15 cellular contexts compared by ENCODE assay signal in the genomic region with DNA sequence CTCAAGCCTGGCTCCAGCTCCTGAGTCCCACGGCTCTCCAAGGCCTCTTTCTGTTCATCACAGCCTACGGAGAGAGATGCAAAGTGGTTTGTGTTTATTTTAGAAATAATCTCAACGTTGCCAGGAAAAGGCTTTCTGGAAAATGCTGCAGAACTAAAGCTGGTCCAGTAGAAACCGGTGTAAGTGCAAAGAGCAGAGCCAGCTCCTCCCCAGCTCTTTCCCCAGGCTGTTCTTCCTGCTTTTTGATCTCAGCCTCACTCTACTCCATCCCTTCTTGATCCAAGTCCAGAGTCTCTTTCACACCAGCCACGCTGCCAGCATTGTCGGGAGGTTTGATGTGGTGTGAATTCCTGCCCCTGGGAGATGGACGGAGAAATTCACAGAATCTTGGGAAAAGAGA.
DNase-seq lines count a peak whose midpoint lies in the region; ATAC-seq, FAIRE-seq and TF ChIP-seq lines count a peak whose summit lies in the region.
"Had no signal": no experiment of that assay in that cellular context is flagged by ENCODE, and none has a peak within 500 bp of the region (broad histone marks: within the 10 kb centered on the region; RNA-seq: fewer than 3 reads in every experiment).

No MANE protein-coding gene starts in this region.

- H3K36me3 ChIP-seq in kidney (ENCODE audit: control insufficient read depth in 1 of 2, insufficient read depth in 2 of 2, low read length in 2 of 2): no peaks in the 10 kb centered on the region

- H3K9ac ChIP-seq in kidney (ENCODE audit: low read length in 2 of 2): peak overlapping the region in 1 of 2 donors; percentile 53

- H3K4me3 ChIP-seq in kidney (ENCODE audit: low read length in 2 of 2): peak overlapping the region in 1 of 2 donors; percentile 20

- H3K4me1 ChIP-seq in kidney (ENCODE audit: control insufficient read depth in 1 of 2, insufficient read depth in 1 of 2, low read depth in 1 of 2, low read length in 2 of 2): peaks cover 22 to 39% of the 10 kb centered on the region in 2 donors

- intact Hi-C loops in Right ventricle myocardium superior (cut with DNase I) (no loop called here), cardiac septum (cut with DNase I) (loop anchor here (5.0 kb wide), 1 partner anchor 405 kb away; a partner anchor contains a TSS), kidney (cut with DNase I) (no loop called here)

- ATAC-seq in Right ventricle myocardium superior (ENCODE audit: poor library complexity): peak; percentile 33
- ATAC-seq in GM18873 (IDR thresholded peaks at IDR 0.05; ENCODE audit: low FRiP score, unreplicated experiment): no peak
- no peak for ATAC-seq in HG03354 (IDR thresholded peaks at IDR 0.05; ENCODE audit: poor library complexity, severe bottlenecking, unreplicated experiment)
- ATAC-seq: activated CD4-positive, CD25-positive, alpha-beta regulatory T cell treated with anti-CD3 and anti-CD28 coated beads, Interleukin-2, amount 50 U/mL, for 24 hours; stimulated activated memory B cell treated with anti-CD40 and anti-IgM and Interleukin-4, amounts not matched to agents 10 μg/mL and 1 μg/mL and 100 μg/mL, for 72 hours; T-cell had no signal

- FAIRE-seq in kidney (lab: Jason Lieb, UNC): no peak
- FAIRE-seq: GM18507 had no signal

- H3K9me3 ChIP-seq in kidney (ENCODE audit: control insufficient read depth in 1 of 2, low read length in 2 of 2): no peaks in the 10 kb centered on the region

- DNase-seq in Right ventricle myocardium superior (no peak), cardiac septum (ENCODE audit: low spot score) (no peak), kidney (no peak), pulmonary artery endothelial cell (ENCODE audit: low read depth, low spot score) (peak; percentile 79), H4 (ENCODE audit: low spot score) (no peak)
- DNase-seq in activated CD4-positive, alpha-beta T cell treated with anti-CD3 and anti-CD28 coated beads, Interleukin-2, amount 50 U/mL, for 48 hours: no peak
- DNase-seq: COR-L47, NCI-H1417, NCI-H345, T-cell had no signal

- no peak for TF ChIP-seq CTCF in kidney (IDR thresholded peaks at IDR 0.05; ENCODE audit: borderline replicate concordance, extremely low read depth, insufficient read depth)

- H3K27ac ChIP-seq in kidney (ENCODE audit: low read depth in 2 of 2, low read length in 2 of 2): peak overlapping the region; percentile 79 to 81
